In genomic region chr7:7791523-7791922, GRCh38 we compare ENCODE assay signal across 19 cellular contexts.
"Had no signal": no experiment of that assay in that cellular context is flagged by ENCODE, and none has a peak within 500 bp of the region (broad histone marks: within the 10 kb centered on the region; RNA-seq: fewer than 3 reads in every experiment).

No MANE protein-coding gene starts in this region.

- DNase-seq: activated CD4-positive, alpha-beta T cell treated with anti-CD3 and anti-CD28 coated beads for 36 hours; activated CD4-positive, alpha-beta T cell treated with anti-CD3 and anti-CD28 coated beads, Interleukin-2, amount 50 U/mL, for 48 hours; amygdala; body of pancreas; caudate nucleus; foreskin keratinocyte; midbrain; retina; stimulated activated CD4-positive, alpha-beta T cell treated with anti-CD3 and anti-CD28 coated beads, Interleukin-15, amount 100 ng/mL, for 24 hours; stimulated activated CD4-positive, alpha-beta T cell treated with anti-CD3 and anti-CD28 coated beads, Interleukin-2, amount 100 ng/mL, for 48 hours; stimulated activated naive CD8-positive, alpha-beta T cell treated with anti-CD3 and anti-CD28 coated beads, Interleukin-15, amount 100 ng/mL, for 72 hours; T-cell; upper lobe of left lung had no signal

- H3K4me1 Mint-ChIP-seq: stimulated activated naive CD8-positive, alpha-beta T cell treated with anti-CD3 and anti-CD28 coated beads, Interleukin-15, amount 100 ng/mL, for 72 hours had no signal

- H3K4me1 ChIP-seq: body of pancreas had no signal

- H3K4me3 Mint-ChIP-seq: activated CD4-positive, alpha-beta T cell treated with anti-CD3 and anti-CD28 coated beads for 36 hours; activated naive CD8-positive, alpha-beta T cell; nephron; stimulated activated naive CD8-positive, alpha-beta T cell treated with anti-CD3 and anti-CD28 coated beads, Interleukin-15, amount 100 ng/mL, for 72 hours; T-cell; WTC11 had no signal

- H3K27me3 Mint-ChIP-seq: activated CD4-positive, alpha-beta T cell treated with anti-CD3 and anti-CD28 coated beads for 36 hours; activated naive CD8-positive, alpha-beta T cell; stimulated activated naive CD8-positive, alpha-beta T cell treated with anti-CD3 and anti-CD28 coated beads, Interleukin-15, amount 100 ng/mL, for 72 hours; T-cell had no signal

- H3K27ac ChIP-seq: body of pancreas, foreskin keratinocyte, upper lobe of left lung had no signal

- H3K9me3 Mint-ChIP-seq: nephron, T-cell had no signal

- FAIRE-seq: colon, keratinocyte had no signal

- H3K27ac Mint-ChIP-seq: activated CD4-positive, alpha-beta T cell treated with anti-CD3 and anti-CD28 coated beads for 36 hours; activated naive CD8-positive, alpha-beta T cell; nephron; T-cell had no signal

- H3K4me3 ChIP-seq: body of pancreas, lung, upper lobe of left lung had no signal

- H3K9me3 ChIP-seq: body of pancreas, upper lobe of left lung had no signal

- ATAC-seq: activated CD4-positive, alpha-beta T cell treated with anti-CD3 and anti-CD28 coated beads for 36 hours; body of pancreas; foreskin keratinocyte; stimulated activated naive CD8-positive, alpha-beta T cell treated with anti-CD3 and anti-CD28 coated beads, Interleukin-15, amount 100 ng/mL, for 72 hours; T-cell; WTC11 had no signal

- H3K27me3 ChIP-seq: body of pancreas, foreskin keratinocyte, upper lobe of left lung had no signal
